In the genomic region with DNA sequence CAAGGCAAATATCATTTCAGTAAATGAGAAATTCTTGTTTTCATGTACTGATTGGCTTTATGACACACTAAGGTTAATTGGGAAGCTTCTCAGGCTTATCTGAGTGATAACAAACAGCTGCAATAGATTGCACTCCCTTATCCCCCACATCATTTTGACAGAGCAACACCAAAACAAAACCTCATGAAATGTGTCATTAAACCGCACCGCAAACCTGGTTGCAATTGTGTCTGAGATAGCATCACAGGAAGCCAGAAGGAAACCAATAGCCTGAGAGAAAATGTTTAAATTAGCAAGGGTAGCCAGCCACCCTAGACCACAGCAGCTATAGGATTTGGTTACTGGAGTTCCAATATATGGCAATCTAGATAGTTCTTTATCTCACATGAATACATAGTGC, we compare ENCODE assay signal across 8 cellular contexts. TPM values are rescaled to one million over a fixed set of nuclear protein-coding genes. Genes with fewer than 3 reads are reported as not detected.
DNase-seq lines count a peak whose midpoint lies in the region; ATAC-seq and TF ChIP-seq lines count a peak whose summit lies in the region.

No MANE protein-coding gene starts in this region.

- 84 to 92% methylated on average over 2 of the region's 2 CpGs for WGBS in lower leg skin, 2 donors

- no peaks in the 10 kb centered on the region for H3K36me3 Mint-ChIP-seq in natural killer cell treated with Interleukin-12 subunit alpha and Interleukin-12 subunit beta and Interleukin-15 and Interleukin-18, amount 100 ng/mL, for 72 hours

- intact Hi-C loops in lower leg skin (cut with DNase I; ENCODE audit: low total_unique reads): no loop called here

- peak overlapping the region; percentile 19 for H3K4me3 Mint-ChIP-seq in natural killer cell treated with Interleukin-12 subunit alpha and Interleukin-12 subunit beta and Interleukin-15 and Interleukin-18, amount 100 ng/mL, for 72 hours

- no peaks in the 10 kb centered on the region for H3K9me3 Mint-ChIP-seq in natural killer cell treated with Interleukin-12 subunit alpha and Interleukin-12 subunit beta and Interleukin-15 and Interleukin-18, amount 100 ng/mL, for 72 hours

- peak overlapping the region in 1 of 2 donors; percentile 21 for H3K27ac Mint-ChIP-seq in natural killer cell treated with Interleukin-12 subunit alpha and Interleukin-12 subunit beta and Interleukin-15 and Interleukin-18, amount 100 ng/mL, for 72 hours

- DNase-seq in UCSD-AML1 (lab: John Stamatoyannopoulos, UW; ENCODE audit: unreplicated experiment): peak; percentile 10
- peak; percentile 71 for DNase-seq in natural killer cell treated with Interleukin-12 subunit alpha and Interleukin-12 subunit beta and Interleukin-15 and Interleukin-18, amount 100 ng/mL, for 72 hours (ENCODE audit: low spot score)
- no peak for DNase-seq in foreskin melanocyte
- DNase-seq in NCI-H524 treated with DMSO at 0.1 percent for 48 hours (lab: John Stamatoyannopoulos, UW): no peak
- DNase-seq in NCI-H2081 (lab: John Stamatoyannopoulos, UW): no peak
- DNase-seq in lower leg skin (ENCODE audit: low spot score in 2 of 2): no peak

- no peak overlapping the region for H3K4me3 ChIP-seq in lower leg skin (ENCODE audit: low read depth, poor library complexity, severe bottlenecking)

- TF ChIP-seq POLR2A in lower leg skin (IDR thresholded peaks at IDR 0.05): no peak

- TF ChIP-seq CTCF in lower leg skin (IDR thresholded peaks at IDR 0.05): no peak

- peaks cover 51 to 72% of the 10 kb centered on the region in 2 donors for H3K27me3 Mint-ChIP-seq in natural killer cell treated with Interleukin-12 subunit alpha and Interleukin-12 subunit beta and Interleukin-15 and Interleukin-18, amount 100 ng/mL, for 72 hours

- H3K4me1 Mint-ChIP-seq in natural killer cell treated with Interleukin-12 subunit alpha and Interleukin-12 subunit beta and Interleukin-15 and Interleukin-18, amount 100 ng/mL, for 72 hours (ENCODE audit: low read depth in 2 of 2): peaks cover 29 to 43% of the 10 kb centered on the region in 2 donors

- peak; percentile 81 for ATAC-seq in GM18520 (IDR thresholded peaks at IDR 0.05; ENCODE audit: unreplicated experiment)
- ATAC-seq in HG02870 (IDR thresholded peaks at IDR 0.05; ENCODE audit: unreplicated experiment): peak; percentile 72
- peak; percentile 94 to 97 for ATAC-seq in natural killer cell treated with Interleukin-12 subunit alpha and Interleukin-12 subunit beta and Interleukin-15 and Interleukin-18, amount 100 ng/mL, for 72 hours

RNA-seq across cellular contexts. Expression of gene LAMA4, which starts 31.6 kb away (rescaled TPM):
- not detected for total RNA-seq in natural killer cell treated with Interleukin-12 subunit alpha and Interleukin-12 subunit beta and Interleukin-15 and Interleukin-18, amount 100 ng/mL, for 72 hours
- total RNA-seq in lower leg skin: 10 to 100 TPM; 11.0 to 18.7 (median 17.4) TPM

Comparison
In these comparisons a context has a peak if more than half of its experiments do, and no peak if none do; other contexts are left out.
1. DNase-seq: peak in UCSD-AML1 (single experiment) and natural killer cell treated with Interleukin-12 subunit alpha and Interleukin-12 subunit beta and Interleukin-15 and Interleukin-18, amount 100 ng/mL, for 72 hours (single experiment); none in foreskin melanocyte (single experiment), NCI-H524 treated with DMSO at 0.1 percent for 48 hours (single experiment), NCI-H2081 (0 of 2) and lower leg skin (0 of 2).
2. RNA of gene LAMA4, which starts 31.6 kb away (total RNA-seq): 11.0 to 18.7 TPM in lower leg skin; not detected in natural killer cell treated with Interleukin-12 subunit alpha and Interleukin-12 subunit beta and Interleukin-15 and Interleukin-18, amount 100 ng/mL, for 72 hours; every median in the first group is over 10 times any median in the second.
3. Peak in every context shown above with its lines, with median percentiles within 50 percentile points of each other: ATAC-seq.